7 cellular contexts compared by ENCODE assay signal in the genomic region with DNA sequence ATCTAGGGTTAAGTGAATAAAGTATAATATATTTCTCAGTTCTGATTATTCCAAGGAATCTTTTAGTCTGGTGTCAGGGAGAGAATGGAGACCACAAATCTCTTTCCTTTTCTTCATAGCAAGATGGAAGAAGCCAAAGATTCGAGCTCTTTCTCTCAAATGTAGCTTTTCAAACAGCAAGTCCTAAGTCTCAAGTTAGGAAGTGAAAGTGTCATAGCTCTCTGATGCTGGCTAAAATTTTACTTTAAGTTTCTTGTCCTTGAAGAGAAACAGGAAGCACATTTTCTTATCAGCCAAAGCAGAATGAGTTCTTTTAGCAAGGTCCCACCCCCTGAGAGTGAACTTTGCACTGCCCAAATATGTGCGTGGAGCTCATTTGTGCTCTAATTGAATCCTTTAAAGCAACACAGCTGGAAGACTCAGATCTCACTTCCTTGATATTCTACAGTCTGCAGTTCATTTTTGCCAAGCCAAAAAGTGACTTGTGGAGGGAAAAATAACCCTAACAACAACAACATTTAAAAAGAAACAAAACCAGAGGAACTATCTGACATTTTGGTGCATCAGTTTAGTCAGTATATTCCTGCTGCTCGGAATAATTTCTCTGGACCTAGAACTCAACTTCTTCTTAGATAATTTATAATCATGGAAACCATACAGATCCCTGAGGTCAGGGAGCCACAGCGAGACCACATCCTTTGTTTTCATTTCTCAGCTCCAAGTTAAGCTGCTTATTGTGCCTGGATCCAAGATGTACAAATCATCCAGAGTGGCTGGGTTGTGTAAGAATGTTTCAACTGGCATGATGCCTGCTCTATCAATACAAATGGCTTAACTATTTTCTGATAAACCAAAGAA.
DNase-seq lines count a peak whose midpoint lies in the region; ATAC-seq, FAIRE-seq and TF ChIP-seq lines count a peak whose summit lies in the region.

No MANE protein-coding gene starts in this region.

- no peaks in the 10 kb centered on the region for H3K9me3 ChIP-seq in lower lobe of right lung
- no peaks in the 10 kb centered on the region for H3K9me3 ChIP-seq in uterus

- intact Hi-C loops in lower lobe of right lung (cut with DNase I): no loop called here
- intact Hi-C loops in uterus (cut with DNase I; ENCODE audit: low total_unique reads): no loop called here

- H3K36me3 ChIP-seq in lower lobe of right lung: no peaks in the 10 kb centered on the region
- H3K36me3 ChIP-seq in uterus: no peaks in the 10 kb centered on the region

- TF ChIP-seq POLR2A in uterus (IDR thresholded peaks at IDR 0.05): no peak

- H3K27me3 ChIP-seq in lower lobe of right lung (ENCODE audit: low read depth) (no peaks in the 10 kb centered on the region), uterus (no peaks in the 10 kb centered on the region)

- H3K4me3 ChIP-seq in lower lobe of right lung (peak overlapping the region; percentile 5), uterus (peak overlapping the region in 1 of 2 donors; percentile 9)

- peak; percentile 55 for DNase-seq in GM18507 (ENCODE audit: extremely low spot score, insufficient read length, low read depth)
- peak; percentile 59 for DNase-seq in M059J (ENCODE audit: low read depth)
- DNase-seq in caudate nucleus (lab: John Stamatoyannopoulos, UW): no peak
- no peak for DNase-seq in lower lobe of right lung
- DNase-seq in uterus: peak; percentile 44 to 66
- DNase-seq in urothelium cell line (ENCODE audit: low spot score): no peak

- peaks cover 22% of the 10 kb centered on the region for H3K4me1 ChIP-seq in lower lobe of right lung
- peaks cover 0 to 3% of the 10 kb centered on the region in 2 donors for H3K4me1 ChIP-seq in uterus

- TF ChIP-seq CTCF in lower lobe of right lung (IDR thresholded peaks at IDR 0.05) (no peak), uterus (IDR thresholded peaks at IDR 0.05) (no peak)

- peak; percentile 98 for ATAC-seq in HG02588 (IDR thresholded peaks at IDR 0.05; ENCODE audit: unreplicated experiment)
- peak; percentile 80 to 86 for ATAC-seq in lower lobe of right lung

- H3K27ac ChIP-seq in caudate nucleus (ENCODE audit: low read depth, low read length): peak overlapping the region; percentile 71
- H3K27ac ChIP-seq in lower lobe of right lung: peak overlapping the region; percentile 72
- H3K27ac ChIP-seq in uterus: peak overlapping the region; percentile 76 to 92

- FAIRE-seq in GM18507 (lab: Jason Lieb, UNC) (peak; percentile 92), urothelium cell line (lab: Jason Lieb, UNC) (no peak)

Comparison
In these comparisons a context has a peak if more than half of its experiments do, and no peak if none do; other contexts are left out.
1. DNase-seq: peak in GM18507 (single experiment), M059J (single experiment) and uterus (2 of 2); none in caudate nucleus (0 of 61), lower lobe of right lung (single experiment) and urothelium cell line (single experiment).
2. Peak in every context shown above with its lines, with median percentiles within 50 percentile points of each other: H3K27ac ChIP-seq.